ENCODE assay signal across 1 cellular context in genomic region chr16:57372372-57373116, GRCh38.
TF ChIP-seq lines count a peak whose summit lies in the region.

TSS of gene CX3CL1 (plus strand) at chr16:57372490. CDS start at chr16:57372569, 79 bp downstream.

TF ChIP-seq in HepG2, 621 proteins besides CTCF, POLR2A, EP300 and RAD21 (continued from another document and continues in another):
- TF ChIP-seq ZBTB10 (CRISPR knock-in tag; IDR thresholded peaks at IDR 0.05; ENCODE audit: borderline replicate concordance) (no peak), HOXA3 (CRISPR knock-in tag; IDR thresholded peaks at IDR 0.05) (no peak; the same call in none of the 2 replicates), BORCS8-MEF2B (CRISPR knock-in tag; IDR thresholded peaks at IDR 0.05) (peak; percentile 57), ELK4 (CRISPR knock-in tag; IDR thresholded peaks at IDR 0.05; ENCODE audit: borderline replicate concordance) (no peak), THAP7 (CRISPR knock-in tag; IDR thresholded peaks at IDR 0.05) (peak; percentile 52; the same call in 1 of the 2 replicates), ZNF550 (CRISPR knock-in tag; IDR thresholded peaks at IDR 0.05; ENCODE audit: borderline replicate concordance) (no peak; the same call in 1 of the 2 replicates), SRSF4 (IDR thresholded peaks at IDR 0.05; ENCODE audit: low read depth, low read length, poor library complexity, severe bottlenecking) (peak; percentile 63), BRCA1 (CRISPR knock-in tag; IDR thresholded peaks at IDR 0.05) (peak; percentile 73; the same call in 1 of the 2 replicates), THAP11 (CRISPR knock-in tag; IDR thresholded peaks at IDR 0.05) (no peak; the same call in none of the 2 replicates), WIZ (CRISPR knock-in tag; IDR thresholded peaks at IDR 0.05) (peak; percentile 62; the same call in 1 of the 2 replicates), TGIF2 (CRISPR knock-in tag; IDR thresholded peaks at IDR 0.05) (no peak; the same call in none of the 2 replicates), ZNF432 (CRISPR knock-in tag; IDR thresholded peaks at IDR 0.05; ENCODE audit: borderline replicate concordance) (no peak), IRF1 (CRISPR knock-in tag; IDR thresholded peaks at IDR 0.05; ENCODE audit: low read depth) (0 out of 2 replicates have a peak, but pooled peaks have one; percentile 64), RERE (CRISPR knock-in tag; IDR thresholded peaks at IDR 0.05; ENCODE audit: low read depth) (peak; percentile 91), NR2F1 (CRISPR knock-in tag; IDR thresholded peaks at IDR 0.05) (no peak), TOPORS (CRISPR knock-in tag; IDR thresholded peaks at IDR 0.05) (no peak), ZNF276 (CRISPR knock-in tag; IDR thresholded peaks at IDR 0.05; ENCODE audit: low read depth) (no peak; the same call in 1 of the 2 replicates), ZMYM2 (CRISPR knock-in tag; IDR thresholded peaks at IDR 0.05) (no peak), ZNF816 (CRISPR knock-in tag; IDR thresholded peaks at IDR 0.05; ENCODE audit: borderline replicate concordance) (peak; percentile 92), ZNF225 (CRISPR knock-in tag; IDR thresholded peaks at IDR 0.05) (peak; percentile 86), HNF1B (CRISPR knock-in tag; IDR thresholded peaks at IDR 0.05) (peak; percentile 99), NFATC3 (CRISPR knock-in tag; IDR thresholded peaks at IDR 0.05) (no peak), ZNF430 (CRISPR knock-in tag; IDR thresholded peaks at IDR 0.05) (peak; percentile 54; the same call in 1 of the 2 replicates), ZFP90 (CRISPR knock-in tag; IDR thresholded peaks at IDR 0.05; ENCODE audit: borderline replicate concordance) (peak; percentile 84), KLF11 (CRISPR knock-in tag; IDR thresholded peaks at IDR 0.05) (no peak), ZNF777 (CRISPR knock-in tag; IDR thresholded peaks at IDR 0.05) (no peak; the same call in 1 of the 2 replicates), ZNF574 (CRISPR knock-in tag; IDR thresholded peaks at IDR 0.05) (peak; percentile 83), REL (CRISPR knock-in tag; conservative IDR thresholded peaks at IDR 0.05) (peak; percentile 97), ZFP36L2 (CRISPR knock-in tag; IDR thresholded peaks at IDR 0.05) (no peak), PRDM15 (CRISPR knock-in tag; IDR thresholded peaks at IDR 0.05) (0 out of 2 replicates have a peak, but pooled peaks have one; percentile 46)
